1 cellular context compared by ENCODE assay signal in the genomic region with DNA sequence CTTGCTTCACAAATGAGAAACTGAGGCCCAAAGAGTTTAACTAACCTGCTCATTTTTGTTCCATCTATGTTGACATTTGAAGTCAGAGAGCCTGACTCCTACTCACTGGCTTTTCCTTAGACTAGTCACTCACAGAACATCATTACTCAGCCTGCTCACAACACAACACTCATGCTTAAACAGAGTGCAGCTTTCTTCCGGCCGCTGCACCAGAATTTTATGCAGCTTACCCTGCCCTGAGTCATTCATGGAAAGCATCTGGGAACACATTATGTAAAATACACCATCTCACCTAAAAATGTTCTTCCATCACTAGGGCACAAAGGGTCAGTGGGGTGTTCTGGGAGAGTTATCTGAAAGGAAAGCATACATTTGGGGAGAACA.
TF ChIP-seq lines count a peak whose summit lies in the region.

No MANE protein-coding gene starts in this region.

TF ChIP-seq in SK-N-SH, 30 proteins besides CTCF, POLR2A, EP300 and RAD21 (continued from another document):
- no peak for TF ChIP-seq EZH2phosphoT487 (IDR thresholded peaks at IDR 0.05; ENCODE audit: borderline replicate concordance, low read depth)
- TF ChIP-seq TCF12 (IDR thresholded peaks at IDR 0.05), result peak; percentile 90
- TF ChIP-seq, protein P1, sequence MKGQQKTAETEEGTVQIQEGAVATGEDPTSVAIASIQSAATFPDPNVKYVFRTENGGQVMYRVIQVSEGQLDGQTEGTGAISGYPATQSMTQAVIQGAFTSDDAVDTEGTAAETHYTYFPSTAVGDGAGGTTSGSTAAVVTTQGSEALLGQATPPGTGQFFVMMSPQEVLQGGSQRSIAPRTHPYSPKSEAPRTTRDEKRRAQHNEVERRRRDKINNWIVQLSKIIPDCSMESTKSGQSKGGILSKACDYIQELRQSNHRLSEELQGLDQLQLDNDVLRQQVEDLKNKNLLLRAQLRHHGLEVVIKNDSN (IDR thresholded peaks at IDR 0.05; ENCODE audit: borderline replicate concordance, low read depth), result no peak
- peak; percentile 79; the same call in 1 of the 2 replicates for TF ChIP-seq RXRA (IDR thresholded peaks at IDR 0.05; ENCODE audit: borderline replicate concordance, low read depth)
- no peak for TF ChIP-seq MEF2A (IDR thresholded peaks at IDR 0.05; ENCODE audit: borderline replicate concordance, low read depth)
- peak; percentile 49; the same call in 1 of the 2 replicates for TF ChIP-seq TEAD4 (IDR thresholded peaks at IDR 0.05; ENCODE audit: borderline replicate concordance, insufficient read depth)
- TF ChIP-seq RFX5 (IDR thresholded peaks at IDR 0.05; ENCODE audit: low read length), result no peak
- TF ChIP-seq NFIC (IDR thresholded peaks at IDR 0.05; ENCODE audit: borderline replicate concordance), result peak; percentile 52; the same call in 1 of the 2 replicates
- TF ChIP-seq TAF1 (IDR thresholded peaks at IDR 0.05; ENCODE audit: borderline replicate concordance, low read depth, low read length), result no peak
- TF ChIP-seq SIN3A (IDR thresholded peaks at IDR 0.05; ENCODE audit: borderline replicate concordance, low read depth, low read length), result no peak
- TF ChIP-seq, protein P2, sequence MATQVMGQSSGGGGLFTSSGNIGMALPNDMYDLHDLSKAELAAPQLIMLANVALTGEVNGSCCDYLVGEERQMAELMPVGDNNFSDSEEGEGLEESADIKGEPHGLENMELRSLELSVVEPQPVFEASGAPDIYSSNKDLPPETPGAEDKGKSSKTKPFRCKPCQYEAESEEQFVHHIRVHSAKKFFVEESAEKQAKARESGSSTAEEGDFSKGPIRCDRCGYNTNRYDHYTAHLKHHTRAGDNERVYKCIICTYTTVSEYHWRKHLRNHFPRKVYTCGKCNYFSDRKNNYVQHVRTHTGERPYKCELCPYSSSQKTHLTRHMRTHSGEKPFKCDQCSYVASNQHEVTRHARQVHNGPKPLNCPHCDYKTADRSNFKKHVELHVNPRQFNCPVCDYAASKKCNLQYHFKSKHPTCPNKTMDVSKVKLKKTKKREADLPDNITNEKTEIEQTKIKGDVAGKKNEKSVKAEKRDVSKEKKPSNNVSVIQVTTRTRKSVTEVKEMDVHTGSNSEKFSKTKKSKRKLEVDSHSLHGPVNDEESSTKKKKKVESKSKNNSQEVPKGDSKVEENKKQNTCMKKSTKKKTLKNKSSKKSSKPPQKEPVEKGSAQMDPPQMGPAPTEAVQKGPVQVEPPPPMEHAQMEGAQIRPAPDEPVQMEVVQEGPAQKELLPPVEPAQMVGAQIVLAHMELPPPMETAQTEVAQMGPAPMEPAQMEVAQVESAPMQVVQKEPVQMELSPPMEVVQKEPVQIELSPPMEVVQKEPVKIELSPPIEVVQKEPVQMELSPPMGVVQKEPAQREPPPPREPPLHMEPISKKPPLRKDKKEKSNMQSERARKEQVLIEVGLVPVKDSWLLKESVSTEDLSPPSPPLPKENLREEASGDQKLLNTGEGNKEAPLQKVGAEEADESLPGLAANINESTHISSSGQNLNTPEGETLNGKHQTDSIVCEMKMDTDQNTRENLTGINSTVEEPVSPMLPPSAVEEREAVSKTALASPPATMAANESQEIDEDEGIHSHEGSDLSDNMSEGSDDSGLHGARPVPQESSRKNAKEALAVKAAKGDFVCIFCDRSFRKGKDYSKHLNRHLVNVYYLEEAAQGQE (IDR thresholded peaks at IDR 0.05; ENCODE audit: low read depth, low read length), result peak; percentile 48; the same call in 1 of the 2 replicates
- TF ChIP-seq, protein P3, sequence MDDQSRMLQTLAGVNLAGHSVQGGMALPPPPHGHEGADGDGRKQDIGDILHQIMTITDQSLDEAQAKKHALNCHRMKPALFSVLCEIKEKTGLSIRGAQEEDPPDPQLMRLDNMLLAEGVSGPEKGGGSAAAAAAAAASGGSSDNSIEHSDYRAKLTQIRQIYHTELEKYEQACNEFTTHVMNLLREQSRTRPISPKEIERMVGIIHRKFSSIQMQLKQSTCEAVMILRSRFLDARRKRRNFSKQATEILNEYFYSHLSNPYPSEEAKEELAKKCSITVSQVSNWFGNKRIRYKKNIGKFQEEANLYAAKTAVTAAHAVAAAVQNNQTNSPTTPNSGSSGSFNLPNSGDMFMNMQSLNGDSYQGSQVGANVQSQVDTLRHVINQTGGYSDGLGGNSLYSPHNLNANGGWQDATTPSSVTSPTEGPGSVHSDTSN (IDR thresholded peaks at IDR 0.05), result peak; percentile 89
- no peak for TF ChIP-seq CHD2 (IDR thresholded peaks at IDR 0.05; ENCODE audit: low read length, partially characterized antibody)
- TF ChIP-seq ELF1 (IDR thresholded peaks at IDR 0.05), result no peak
- peak; percentile 39; the same call in 1 of the 2 replicates for TF ChIP-seq POLR2AphosphoS5 (IDR thresholded peaks at IDR 0.05; ENCODE audit: low read depth, low read length)
- TF ChIP-seq FOSL2 (IDR thresholded peaks at IDR 0.05; ENCODE audit: borderline replicate concordance, low read depth), result peak; percentile 92
- TF ChIP-seq, protein P4, sequence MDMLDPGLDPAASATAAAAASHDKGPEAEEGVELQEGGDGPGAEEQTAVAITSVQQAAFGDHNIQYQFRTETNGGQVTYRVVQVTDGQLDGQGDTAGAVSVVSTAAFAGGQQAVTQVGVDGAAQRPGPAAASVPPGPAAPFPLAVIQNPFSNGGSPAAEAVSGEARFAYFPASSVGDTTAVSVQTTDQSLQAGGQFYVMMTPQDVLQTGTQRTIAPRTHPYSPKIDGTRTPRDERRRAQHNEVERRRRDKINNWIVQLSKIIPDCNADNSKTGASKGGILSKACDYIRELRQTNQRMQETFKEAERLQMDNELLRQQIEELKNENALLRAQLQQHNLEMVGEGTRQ (IDR thresholded peaks at IDR 0.05; ENCODE audit: borderline replicate concordance, low read depth, low read length), result no peak
- no peak for TF ChIP-seq SMC3 (IDR thresholded peaks at IDR 0.05; ENCODE audit: low read depth, low read length)
